In genomic region chr5:76582252-76583162, GRCh38 we compare ENCODE assay signal across 7 cellular contexts. TPM values are rescaled to one million over a fixed set of nuclear protein-coding genes. Genes with fewer than 3 reads are reported as not detected.
A peak's percentile ranks its signal among the peaks of the same experiment; 100 is the strongest.
DNase-seq lines count a peak whose midpoint lies in the region; ATAC-seq and TF ChIP-seq lines count a peak whose summit lies in the region.

No MANE protein-coding gene starts in this region.

- no peaks in the 10 kb centered on the region for H3K36me3 Mint-ChIP-seq in memory B cell

- H3K27ac ChIP-seq in Peyer's patch: no peak overlapping the region

- no peaks in the 10 kb centered on the region for H3K36me3 ChIP-seq in Peyer's patch

- no peak overlapping the region for H3K4me3 Mint-ChIP-seq in memory B cell

- no peak overlapping the region for H3K27ac Mint-ChIP-seq in memory B cell

- H3K4me3 ChIP-seq in Peyer's patch: no peak overlapping the region

- no peaks in the 10 kb centered on the region for H3K9me3 ChIP-seq in Peyer's patch

- no peak for TF ChIP-seq CTCF in Peyer's patch (IDR thresholded peaks at IDR 0.05)

- no peaks in the 10 kb centered on the region for H3K27me3 Mint-ChIP-seq in memory B cell

- ATAC-seq in GM19043 (IDR thresholded peaks at IDR 0.05; ENCODE audit: low read depth, unreplicated experiment): peak; percentile 97
- ATAC-seq in HG02870 (IDR thresholded peaks at IDR 0.05; ENCODE audit: unreplicated experiment): peak; percentile 92
- ATAC-seq in memory B cell (ENCODE audit: low read depth): peak; percentile 80

- DNase-seq in SIG-M5 (lab: John Stamatoyannopoulos, UW) (peak; percentile 74), memory B cell (ENCODE audit: low spot score in 2 of 2) (no peak), Peyer's patch (no peak), foreskin melanocyte (no peak), UCSD-AML1 (lab: John Stamatoyannopoulos, UW; ENCODE audit: unreplicated experiment) (no peak)

- H3K4me1 ChIP-seq in Peyer's patch: peaks cover 0 to 27% (median 3%) of the 10 kb centered on the region in 4 donors

- H3K9me3 Mint-ChIP-seq in memory B cell: no peaks in the 10 kb centered on the region

- H3K4me1 Mint-ChIP-seq in memory B cell: no peaks in the 10 kb centered on the region

- no peak for TF ChIP-seq POLR2A in Peyer's patch (IDR thresholded peaks at IDR 0.05)

- H3K27me3 ChIP-seq in Peyer's patch: no peaks in the 10 kb centered on the region

RNA-seq across cellular contexts. Expression of gene F2RL2, which starts 40.7 kb away (rescaled TPM):
- total RNA-seq in Peyer's patch: 1 to 10 TPM in 3 of 4 donors, under 1 TPM in 1; 0.70 to 3.3 (median 1.1) TPM
